Comparison of ENCODE assay signal across 13 cellular contexts in genomic region chr14:58747181-58747580, GRCh38.
DNase-seq lines count a peak whose midpoint lies in the region; ATAC-seq and TF ChIP-seq lines count a peak whose summit lies in the region.
"Had no signal": no experiment of that assay in that cellular context is flagged by ENCODE, and none has a peak within 500 bp of the region (broad histone marks: within the 10 kb centered on the region; RNA-seq: fewer than 3 reads in every experiment).

No MANE protein-coding gene starts in this region.

- peaks cover 0 to 3% (median 0%) of the 10 kb centered on the region in 7 donors for H3K9me3 Mint-ChIP-seq in CD14-positive monocyte
- H3K9me3 Mint-ChIP-seq: activated B cell treated with CpG ODN at 0.5 μM for 24 hours had no signal

- DNase-seq in CD14-positive monocyte (ENCODE audit: low spot score): peak; percentile 61
- DNase-seq in RWPE1 (ENCODE audit: low spot score): no peak
- peak; percentile 77 for DNase-seq in fibroblast of the conjunctiva (ENCODE audit: low read depth)
- DNase-seq in pons (ENCODE audit: low spot score): peak; percentile 49
- no peak for DNase-seq in DMS53 treated with DMSO at 0.1 percent for 48 hours (lab: John Stamatoyannopoulos, UW; ENCODE audit: unreplicated experiment)
- no peak for DNase-seq in NCI-H1930 (lab: John Stamatoyannopoulos, UW)
- no peak for DNase-seq in NCI-H1048 (lab: John Stamatoyannopoulos, UW)
- DNase-seq: activated B cell treated with CpG ODN at 0.5 μM for 24 hours, amniotic stem cell, DND-41, NCI-H446 had no signal

- CTCF ChIA-PET in RWPE1 (lab: Yijun Ruan, JAX): no interaction called here

- peak overlapping the region; percentile 32 to 67 for H3K4me3 Mint-ChIP-seq in CD14-positive monocyte
- H3K4me3 Mint-ChIP-seq: activated B cell treated with CpG ODN at 0.5 μM for 24 hours had no signal

- H3K36me3 Mint-ChIP-seq in CD14-positive monocyte: peaks cover 0 to 2% of the 10 kb centered on the region in 2 donors

- POLR2A ChIA-PET in RWPE1 (lab: Yijun Ruan, JAX; ENCODE audit: low non-redundant PET): no interaction called here

- H3K27ac ChIP-seq in RWPE1: peak overlapping the region; percentile 66
- H3K27ac ChIP-seq: thyroid gland had no signal

- peak overlapping the region; percentile 86 to 93 (median 89) for H3K27ac Mint-ChIP-seq in CD14-positive monocyte
- H3K27ac Mint-ChIP-seq: activated B cell treated with CpG ODN at 0.5 μM for 24 hours had no signal

- intact Hi-C loops in CD14-positive monocyte (cut with micrococcal nuclease): no loop called here

- ATAC-seq in HG03457 (IDR thresholded peaks at IDR 0.05; ENCODE audit: unreplicated experiment): no peak

- peaks cover 55% of the 10 kb centered on the region for H3K4me1 Mint-ChIP-seq in CD14-positive monocyte

- TF ChIP-seq CTCF in CD14-positive monocyte (IDR thresholded peaks at IDR 0.05) (no peak), RWPE1 (conservative IDR thresholded peaks at IDR 0.05; ENCODE audit: low read depth) (no peak)

- no peaks in the 10 kb centered on the region for H3K27me3 Mint-ChIP-seq in CD14-positive monocyte (ENCODE audit: low read depth in 3 of 3)
- H3K27me3 Mint-ChIP-seq: activated B cell treated with CpG ODN at 0.5 μM for 24 hours had no signal

Comparison
In these comparisons a context has a peak if more than half of its experiments do, and no peak if none do; other contexts are left out.
1. DNase-seq: peak in CD14-positive monocyte (single experiment), fibroblast of the conjunctiva (single experiment) and pons (single experiment); none in RWPE1 (single experiment), DMS53 treated with DMSO at 0.1 percent for 48 hours (single experiment), NCI-H1930 (0 of 2) and NCI-H1048 (single experiment).